Comparison of ENCODE assay signal across 22 cellular contexts in the genomic region with DNA sequence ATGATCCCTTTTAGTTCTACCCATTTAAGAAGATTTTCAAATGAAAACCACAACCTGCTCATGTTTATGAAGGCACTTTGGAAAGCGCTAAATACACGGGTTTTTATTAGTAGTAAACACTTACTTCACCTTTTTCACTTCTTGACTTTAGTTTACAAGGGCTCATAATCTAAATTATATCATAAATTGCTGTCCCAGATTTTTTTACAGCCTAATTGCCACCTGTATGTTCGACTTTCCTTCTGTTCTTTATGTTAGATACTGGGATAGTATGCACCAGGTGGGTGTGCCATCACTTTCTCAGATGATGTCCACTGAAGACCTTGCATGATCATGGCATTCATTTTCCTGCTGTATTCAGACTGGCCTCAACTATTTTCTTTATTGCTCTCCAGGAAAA. TPM values are rescaled to one million over a fixed set of nuclear protein-coding genes. Genes with fewer than 3 reads are reported as not detected.
DNase-seq lines count a peak whose midpoint lies in the region; ATAC-seq, FAIRE-seq and TF ChIP-seq lines count a peak whose summit lies in the region.
"Had no signal": no experiment of that assay in that cellular context is flagged by ENCODE, and none has a peak within 500 bp of the region (broad histone marks: within the 10 kb centered on the region; RNA-seq: fewer than 3 reads in every experiment).

No MANE protein-coding gene starts in this region.

- TF ChIP-seq CTCF in mucosa of descending colon (IDR thresholded peaks at IDR 0.05) (no peak), transverse colon (IDR thresholded peaks at IDR 0.05) (no peak)

- intact Hi-C loops in mucosa of descending colon (cut with DNase I, micrococcal nuclease) (no loop called here), transverse colon (cut with DNase I; ENCODE audit: low total_unique reads) (no loop called here)

- WGBS in transverse colon (ENCODE audit: low coverage in 1 of 2), 2 donors = 19 to 33% methylated on average over 3 of the region's 3 CpGs

- H3K4me1 ChIP-seq in mucosa of descending colon (ENCODE audit: low read depth) (no peaks in the 10 kb centered on the region), transverse colon (peaks cover 0 to 18% (median 10%) of the 10 kb centered on the region in 4 donors)
- H3K4me1 ChIP-seq: BE2C, BLaER1 had no signal

- TF ChIP-seq EP300 in transverse colon (IDR thresholded peaks at IDR 0.05; ENCODE audit: low read depth) = no peak

- H3K36me3 ChIP-seq in mucosa of descending colon (ENCODE audit: low read depth) (no peaks in the 10 kb centered on the region), transverse colon (no peaks in the 10 kb centered on the region)
- H3K36me3 ChIP-seq: BE2C, BLaER1 had no signal

- FAIRE-seq in colon (lab: Jason Lieb, UNC) = peak; percentile 53
- FAIRE-seq: A204.1, D721Med, G401.6, GM12891, GM19239 had no signal

- no peaks in the 10 kb centered on the region for H3K27me3 ChIP-seq in transverse colon
- H3K27me3 ChIP-seq: BE2C, BLaER1 had no signal

- TF ChIP-seq POLR2A in transverse colon (IDR thresholded peaks at IDR 0.05) = no peak

- H3K27ac ChIP-seq in transverse colon = peak overlapping the region in 3 of 4 donors; percentile 1 to 38 (median 2)
- H3K27ac ChIP-seq: BLaER1 had no signal

- in situ Hi-C loops in transverse colon (cut with MboI; ENCODE audit: low pct_ligation_motif_present in 1 of 4, low pct_unique_long_range_greater_than_20kb in 1 of 4, low sequenced_read_pairs in 3 of 4) = no loop called here

- DNase-seq in mucosa of descending colon = peak in 1 of 3 donors; percentile 39
- peak; percentile 26 for DNase-seq in transverse colon
- no peak for DNase-seq in SHP77 treated with DMSO at 0.1 percent for 48 hours (lab: John Stamatoyannopoulos, UW)
- DNase-seq: 8988T; ACHN; BE2C; C1 segment of cervical spinal cord; CD4-positive, alpha-beta memory T cell; CD4-positive, CD25-positive, alpha-beta regulatory T cell; CD8-positive, alpha-beta memory T cell; COR-L47; DMS79 treated with DMSO at 0.1 percent for 48 hours; GF-D8 had no signal

- ATAC-seq in mucosa of descending colon = peak; percentile 89
- no peak for ATAC-seq in GM21447 (IDR thresholded peaks at IDR 0.05; ENCODE audit: unreplicated experiment)
- no peak for ATAC-seq in HG03139 (IDR thresholded peaks at IDR 0.05; ENCODE audit: unreplicated experiment)

- H3K4me3 ChIP-seq in mucosa of descending colon (no peak overlapping the region), transverse colon (no peak overlapping the region)
- H3K4me3 ChIP-seq: BLaER1 had no signal

- H3K9me3 ChIP-seq in mucosa of descending colon = no peaks in the 10 kb centered on the region
- H3K9me3 ChIP-seq in transverse colon = no peaks in the 10 kb centered on the region
- H3K9me3 ChIP-seq: BE2C, BLaER1 had no signal

RNA-seq across cellular contexts. Expression of a gene that starts 22.5 kb away (rescaled TPM):
- total RNA-seq in mucosa of descending colon (100 to 1,000 TPM in 1 of 3 donors, 10 to 100 TPM in 2; 85.9 to 176 (median 94.9) TPM), transverse colon (100 to 1,000 TPM in 2 of 4 donors, 10 to 100 TPM in 2; 43.0 to 176 (median 76.6) TPM)
- total RNA-seq: CD4-positive, alpha-beta memory T cell; CD4-positive, CD25-positive, alpha-beta regulatory T cell; CD8-positive, alpha-beta memory T cell had no signal
